Comparison of ENCODE assay signal across 8 cellular contexts in the genomic region with DNA sequence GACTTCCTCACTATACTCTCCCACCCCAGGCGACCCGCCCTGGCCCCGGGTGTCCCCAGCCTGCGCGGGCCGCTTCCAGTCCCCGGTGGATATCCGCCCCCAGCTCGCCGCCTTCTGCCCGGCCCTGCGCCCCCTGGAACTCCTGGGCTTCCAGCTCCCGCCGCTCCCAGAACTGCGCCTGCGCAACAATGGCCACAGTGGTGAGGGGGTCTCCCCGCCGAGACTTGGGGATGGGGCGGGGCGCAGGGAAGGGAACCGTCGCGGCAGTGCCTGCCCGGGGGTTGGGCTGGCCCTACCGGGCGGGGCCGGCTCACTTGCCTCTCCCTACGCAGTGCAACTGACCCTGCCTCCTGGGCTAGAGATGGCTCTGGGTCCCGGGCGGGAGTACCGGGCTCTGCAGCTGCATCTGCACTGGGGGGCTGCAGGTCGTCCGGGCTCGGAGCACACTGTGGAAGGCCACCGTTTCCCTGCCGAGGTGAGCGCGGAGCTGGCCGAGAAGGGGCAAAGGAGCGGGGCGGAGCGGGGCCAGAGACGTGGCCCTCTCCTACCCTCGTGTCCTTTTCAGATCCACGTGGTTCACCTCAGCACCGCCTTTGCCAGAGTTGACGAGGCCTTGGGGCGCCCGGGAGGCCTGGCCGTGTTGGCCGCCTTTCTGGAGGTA. TPM values are rescaled to one million over a fixed set of nuclear protein-coding genes. Genes with fewer than 3 reads are reported as not detected.
DNase-seq lines count a peak whose midpoint lies in the region; ATAC-seq and TF ChIP-seq lines count a peak whose summit lies in the region.

No MANE protein-coding gene starts in this region.

- ATAC-seq in activated B cell treated with CpG ODN at 0.5 μM for 24 hours (ENCODE audit: low read depth), result peak; percentile 74

- POLR2A ChIA-PET in activated B cell treated with CpG ODN at 0.5 μM for 24 hours (lab: Charles Lee), result interaction anchor here (0.6 to 1.4 kb wide), 6 partner anchors 11 to 57 kb away, joined by 3 to 4 read pairs (median 3); partner anchors contain the start of genes ARHGEF39, CCDC107, CREB3 and RMRP

- intact Hi-C loops in activated B cell treated with CpG ODN at 0.5 μM for 24 hours (cut with micrococcal nuclease), result no loop called here

- TF ChIP-seq CTCF in activated B cell treated with CpG ODN at 0.5 μM for 24 hours (IDR thresholded peaks at IDR 0.05) (no peak), fibroblast of the aortic adventitia (IDR thresholded peaks at IDR 0.05; ENCODE audit: insufficient read depth, low read length) (no peak), osteocyte (IDR thresholded peaks at IDR 0.05) (no peak)

- H3K4me3 ChIP-seq in fibroblast of the aortic adventitia (ENCODE audit: low read depth, low read length), result peak overlapping the region; percentile 60

- H3K9me3 Mint-ChIP-seq in activated B cell treated with CpG ODN at 0.5 μM for 24 hours, result no peaks in the 10 kb centered on the region
- H3K9me3 Mint-ChIP-seq in osteocyte (ENCODE audit: unreplicated experiment), result no peaks in the 10 kb centered on the region

- H3K4me1 Mint-ChIP-seq in activated B cell treated with CpG ODN at 0.5 μM for 24 hours, result peaks cover 31% of the 10 kb centered on the region
- peaks cover 44% of the 10 kb centered on the region for H3K4me1 Mint-ChIP-seq in osteocyte (ENCODE audit: unreplicated experiment)

- CTCF ChIA-PET in activated B cell treated with CpG ODN at 0.5 μM for 24 hours (lab: Charles Lee), result interaction anchor here (0.7 to 1.3 kb wide), 2 partner anchors 72 to 81 kb away, joined by 3 to 4 read pairs; no protein-coding TSS in a partner anchor

- H3K27me3 Mint-ChIP-seq in activated B cell treated with CpG ODN at 0.5 μM for 24 hours, result peaks cover 8% of the 10 kb centered on the region
- no peaks in the 10 kb centered on the region for H3K27me3 Mint-ChIP-seq in osteocyte (ENCODE audit: unreplicated experiment)

- H3K36me3 Mint-ChIP-seq in activated B cell treated with CpG ODN at 0.5 μM for 24 hours (ENCODE audit: low read depth) (no peaks in the 10 kb centered on the region), osteocyte (ENCODE audit: unreplicated experiment) (no peaks in the 10 kb centered on the region)

- peak; percentile 74 for DNase-seq in ELF-1 (ENCODE audit: low read depth, low spot score)
- peak; percentile 47 for DNase-seq in activated B cell treated with CpG ODN at 0.5 μM for 24 hours
- no peak for DNase-seq in fibroblast of the aortic adventitia (ENCODE audit: low read depth)
- DNase-seq in osteocyte (ENCODE audit: extremely low spot score, unreplicated experiment), result peak; percentile 88
- no peak for DNase-seq in occipital lobe (lab: John Stamatoyannopoulos, UW)
- no peak for DNase-seq in kidney glomerular epithelial cell (lab: John Stamatoyannopoulos, UW)
- no peak for DNase-seq in GM19240 (ENCODE audit: insufficient read length, low spot score)
- no peak for DNase-seq in NCI-H1436 (lab: John Stamatoyannopoulos, UW)

- H3K27ac Mint-ChIP-seq in activated B cell treated with CpG ODN at 0.5 μM for 24 hours, result no peak overlapping the region
- no peak overlapping the region for H3K27ac Mint-ChIP-seq in osteocyte (ENCODE audit: unreplicated experiment)

- H3K4me3 Mint-ChIP-seq in activated B cell treated with CpG ODN at 0.5 μM for 24 hours, result peak overlapping the region; percentile 75
- peak overlapping the region; percentile 38 for H3K4me3 Mint-ChIP-seq in osteocyte (ENCODE audit: unreplicated experiment)

RNA-seq across cellular contexts. Expression of gene CA9, which starts 2.1 kb away (rescaled TPM):
- total RNA-seq in activated B cell treated with CpG ODN at 0.5 μM for 24 hours, result 0.86 TPM in 1 of 2 replicates, not detected in the other
- 0.45 and 1.5 TPM in 2 replicates for total RNA-seq in fibroblast of the aortic adventitia (ENCODE audit: low replicate concordance)
- not detected in 2 replicates for total RNA-seq in osteocyte
- total RNA-seq in occipital lobe, result 0.78 TPM

RNA-seq across cellular contexts. Expression of gene ARHGEF39, which starts 10.9 kb away (rescaled TPM):
- total RNA-seq in activated B cell treated with CpG ODN at 0.5 μM for 24 hours (0.59 and 0.89 TPM in 2 replicates), fibroblast of the aortic adventitia (ENCODE audit: low replicate concordance) (3.9 TPM in 1 of 2 replicates, not detected in the other), osteocyte (0.86 and 1.6 TPM in 2 replicates), occipital lobe (0.94 TPM)

RNA-seq across cellular contexts. Expression of gene TPM2, which starts 13.9 kb away (rescaled TPM):
- total RNA-seq in activated B cell treated with CpG ODN at 0.5 μM for 24 hours, result 1.9 and 2.0 TPM in 2 replicates
- 484 and 2,099 TPM in 2 replicates for total RNA-seq in fibroblast of the aortic adventitia (ENCODE audit: low replicate concordance)
- 476 and 515 TPM in 2 replicates for total RNA-seq in osteocyte
- 18.1 TPM for total RNA-seq in occipital lobe

RNA-seq across cellular contexts. Expression of gene CCDC107, which starts 17.8 kb away (rescaled TPM):
- total RNA-seq in activated B cell treated with CpG ODN at 0.5 μM for 24 hours, result 32.5 and 34.5 TPM in 2 replicates
- total RNA-seq in fibroblast of the aortic adventitia (ENCODE audit: low replicate concordance), result 6.1 and 10.9 TPM in 2 replicates
- 30.0 and 31.3 TPM in 2 replicates for total RNA-seq in osteocyte
- total RNA-seq in occipital lobe, result 10.5 TPM

RNA-seq across cellular contexts. Expression of gene RMRP, which starts 18.0 kb away (rescaled TPM):
- 8,247 and 9,516 TPM in 2 replicates for total RNA-seq in activated B cell treated with CpG ODN at 0.5 μM for 24 hours
- total RNA-seq in fibroblast of the aortic adventitia (ENCODE audit: low replicate concordance), result 966 and 30,763 TPM in 2 replicates
- total RNA-seq in osteocyte, result 14,337 and 15,426 TPM in 2 replicates
- 159,856 TPM for total RNA-seq in occipital lobe

Comparison
In these comparisons a context has a peak if more than half of its experiments do, and no peak if none do; other contexts are left out.
1. DNase-seq: peak in ELF-1 (single experiment), activated B cell treated with CpG ODN at 0.5 μM for 24 hours (single experiment) and osteocyte (single experiment); none in fibroblast of the aortic adventitia (single experiment), occipital lobe (single experiment), kidney glomerular epithelial cell (single experiment), GM19240 (single experiment) and NCI-H1436 (single experiment).
2. RNA of gene TPM2, which starts 13.9 kb away (total RNA-seq): 476 to 515 TPM in osteocyte and 484 to 2,099 TPM in fibroblast of the aortic adventitia; 18.1 TPM in occipital lobe (single experiment) and 1.9 to 2.0 TPM in activated B cell treated with CpG ODN at 0.5 μM for 24 hours; every median in the first group is over 10 times any median in the second.